Comparison of ENCODE assay signal across 11 cellular contexts in the genomic region with DNA sequence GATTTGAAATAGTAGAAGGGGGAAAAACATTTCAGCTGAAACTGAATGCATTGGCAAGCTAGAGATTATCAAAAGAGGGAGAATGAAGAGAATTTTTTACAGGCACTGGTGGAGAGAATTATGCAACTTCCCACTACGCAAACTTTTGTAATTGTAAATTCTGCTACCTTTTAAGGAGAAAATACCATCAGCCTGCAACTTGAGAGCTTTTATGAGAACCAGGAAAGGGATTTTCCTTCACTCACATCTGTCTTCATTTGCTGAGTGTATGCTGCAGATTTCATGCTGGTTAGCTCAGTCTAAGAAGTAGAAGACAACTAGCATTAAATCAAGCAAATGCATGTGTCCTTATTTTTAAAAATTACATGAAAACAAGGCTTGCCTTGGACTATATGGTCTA. TPM values are rescaled to one million over a fixed set of nuclear protein-coding genes. Genes with fewer than 3 reads are reported as not detected.
DNase-seq lines count a peak whose midpoint lies in the region; ATAC-seq and TF ChIP-seq lines count a peak whose summit lies in the region.
"Had no signal": no experiment of that assay in that cellular context is flagged by ENCODE, and none has a peak within 500 bp of the region (broad histone marks: within the 10 kb centered on the region; RNA-seq: fewer than 3 reads in every experiment).

No MANE protein-coding gene starts in this region.

- H3K4me1 ChIP-seq in iPS-20b (ENCODE audit: insufficient read depth, low read length) (peaks cover 6% of the 10 kb centered on the region; the same call in 1 of the 2 replicates), spleen (no peaks in the 10 kb centered on the region)

- peaks cover 65% of the 10 kb centered on the region for H3K4me1 Mint-ChIP-seq in brain
- H3K4me1 Mint-ChIP-seq in activated T-cell treated with anti-CD3 and anti-CD28 coated beads, Interleukin-2, amount 50 U/mL, for 4 hours (ENCODE audit: low read depth), result no peaks in the 10 kb centered on the region

- peak; percentile 87 for DNase-seq in H4 (ENCODE audit: low spot score)
- no peak for DNase-seq in spleen
- DNase-seq in stimulated activated CD4-positive, alpha-beta T cell treated with anti-CD3 and anti-CD28 coated beads, Interleukin-4, amount 100 ng/mL, for 1 hour, result no peak
- DNase-seq in OCI-M2 (lab: John Stamatoyannopoulos, UW; ENCODE audit: unreplicated experiment), result no peak
- DNase-seq in stimulated activated CD8-positive, alpha-beta memory T cell treated with anti-CD3 and anti-CD28 coated beads, Interleukin-4, amount 100 ng/mL, for 48 hours, result no peak
- DNase-seq in activated T-cell treated with anti-CD3 and anti-CD28 coated beads, Interleukin-2, amount 50 U/mL, for 4 hours, result no peak

- H3K4me3 ChIP-seq in iPS-20b (ENCODE audit: low read length), result no peak overlapping the region
- H3K4me3 ChIP-seq in spleen, result no peak overlapping the region

- peak overlapping the region in 3 of 5 experiments; percentile 32 to 54 (median 37) for H3K4me3 Mint-ChIP-seq in brain
- no peak overlapping the region for H3K4me3 Mint-ChIP-seq in activated T-cell treated with anti-CD3 and anti-CD28 coated beads, Interleukin-2, amount 50 U/mL, for 4 hours

- H3K27ac Mint-ChIP-seq in brain, result peak overlapping the region in 3 of 5 experiments; percentile 84 to 92 (median 92)
- H3K27ac Mint-ChIP-seq: activated T-helper 2 cell treated with anti-CD3 and anti-CD28 coated beads, Interferon-gamma antibody, Interleukin-2, Interleukin-4, amounts not matched to agents 10 μg/mL and 5 μg/mL and 100 μg/mL, durations not matched to agents 14 hours and 24 hours and 36 hours had no signal

- WGBS in spleen, 5 donors, result 35 to 69% (median 59%) methylated on average over 1 of the region's 1 CpG

- peak overlapping the region; percentile 19; the same call in 1 of the 2 replicates for H3K9ac ChIP-seq in iPS-20b (ENCODE audit: low read depth, low read length)
- H3K9ac ChIP-seq: KMS-11 had no signal

- H3K36me3 ChIP-seq in iPS-20b (ENCODE audit: insufficient read depth, low read depth, low read length), result no peaks in the 10 kb centered on the region
- H3K36me3 ChIP-seq in spleen, result no peaks in the 10 kb centered on the region

- H3K27me3 ChIP-seq in iPS-20b (ENCODE audit: insufficient read depth, low read length) (no peaks in the 10 kb centered on the region), spleen (replicated peaks in 1 of 7) (no peaks in the 10 kb centered on the region)

- H3K9me3 ChIP-seq in iPS-20b (ENCODE audit: insufficient read depth, low read depth, low read length) (no peaks in the 10 kb centered on the region), spleen (no peaks in the 10 kb centered on the region)

- intact Hi-C loops in spleen (cut with DNase I; ENCODE audit: low total_unique reads), result no loop called here

- H3K36me3 Mint-ChIP-seq in brain, result no peaks in the 10 kb centered on the region
- H3K36me3 Mint-ChIP-seq in activated T-cell treated with anti-CD3 and anti-CD28 coated beads, Interleukin-2, amount 50 U/mL, for 4 hours (ENCODE audit: insufficient read depth), result no peaks in the 10 kb centered on the region

- ATAC-seq in activated T-cell treated with anti-CD3 and anti-CD28 coated beads, Interleukin-2, amount 50 U/mL, for 4 hours, result no peak

- no peak for TF ChIP-seq POLR2A in spleen (IDR thresholded peaks at IDR 0.05)

- H3K27ac ChIP-seq in iPS-20b (ENCODE audit: low read length) (no peak overlapping the region), spleen (peak overlapping the region in 7 of 8 donors; percentile 8 to 75 (median 60))
- H3K27ac ChIP-seq: KMS-11, VCaP had no signal

- TF ChIP-seq CTCF in brain (conservative IDR thresholded peaks at IDR 0.05) (no peak), spleen (IDR thresholded peaks at IDR 0.05 in 8 of 11, conservative IDR thresholded peaks at IDR 0.05 in 3 of 11) (no peak)

- peaks cover 6% of the 10 kb centered on the region for H3K27me3 Mint-ChIP-seq in brain
- H3K27me3 Mint-ChIP-seq in activated T-cell treated with anti-CD3 and anti-CD28 coated beads, Interleukin-2, amount 50 U/mL, for 4 hours (ENCODE audit: low read depth), result peaks cover 4% of the 10 kb centered on the region

- peaks cover 0 to 9% (median 0%) of the 10 kb centered on the region in 5 experiments for H3K9me3 Mint-ChIP-seq in brain
- no peaks in the 10 kb centered on the region for H3K9me3 Mint-ChIP-seq in activated T-cell treated with anti-CD3 and anti-CD28 coated beads, Interleukin-2, amount 50 U/mL, for 4 hours

RNA-seq across cellular contexts. Expression of a gene that starts 43.7 kb away (rescaled TPM):
- 11.2 and 13.8 TPM in 2 replicates for total RNA-seq in H4 (2014; rRNA removed; shearing (Covaris generic))
- polyA plus RNA-seq in brain (ENCODE audit: insufficient read depth, low read depth, low replicate concordance), result 21.6 TPM
- 10 to 100 TPM; 15.9 to 71.6 (median 29.6) TPM for total RNA-seq in spleen
- 10 to 100 TPM in 1 of 3 donors, 1 to 10 TPM in 2; 2.3 to 11.2 (median 7.8) TPM for polyA plus RNA-seq in spleen
- total RNA-seq in activated T-cell treated with anti-CD3 and anti-CD28 coated beads, Interleukin-2, amount 50 U/mL, for 4 hours, result 1 to 10 TPM in 2 of 3 donors, under 1 TPM in 1; 0.38 to 1.1 (median 1.0) TPM
